1 cellular context compared by ENCODE assay signal in the genomic region with DNA sequence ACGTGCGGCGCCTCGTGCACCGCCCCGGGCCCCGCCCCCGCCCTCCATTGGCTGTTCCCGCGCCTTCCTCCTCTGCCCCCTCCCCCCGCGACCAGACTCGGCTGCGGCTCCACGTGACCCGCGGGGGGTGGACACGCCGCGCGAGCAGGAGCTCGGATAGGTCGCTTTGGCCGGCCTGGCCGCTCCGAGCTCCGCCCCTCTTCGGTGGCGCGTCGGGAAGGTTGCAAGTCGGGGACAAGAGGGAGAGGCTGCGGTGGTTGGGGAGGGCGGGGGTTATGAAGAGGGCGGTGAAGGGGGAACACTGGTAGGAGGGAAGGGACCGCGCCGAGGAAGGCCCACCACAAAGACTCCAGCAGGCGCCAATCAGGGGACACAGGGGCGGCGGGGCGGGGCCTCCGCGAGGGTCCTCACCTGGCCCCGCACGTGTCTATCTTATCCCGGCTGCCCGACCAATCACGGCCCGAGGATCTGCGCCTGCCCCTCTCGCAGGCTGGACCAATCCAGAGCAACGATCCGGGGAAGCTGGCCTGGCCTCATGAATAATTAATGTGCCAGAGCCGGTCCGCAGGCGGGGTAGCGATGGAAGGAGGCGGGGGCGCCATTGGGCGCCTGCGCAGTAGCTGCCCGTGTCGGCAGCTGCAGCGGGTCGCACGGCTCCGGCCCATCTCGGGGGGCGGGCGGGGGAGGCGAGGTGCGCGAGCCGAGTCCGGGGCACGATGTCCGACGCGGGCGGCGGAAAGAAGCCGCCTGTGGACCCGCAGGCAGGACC.
TF ChIP-seq lines count a peak whose summit lies in the region.

A gene with protein sequence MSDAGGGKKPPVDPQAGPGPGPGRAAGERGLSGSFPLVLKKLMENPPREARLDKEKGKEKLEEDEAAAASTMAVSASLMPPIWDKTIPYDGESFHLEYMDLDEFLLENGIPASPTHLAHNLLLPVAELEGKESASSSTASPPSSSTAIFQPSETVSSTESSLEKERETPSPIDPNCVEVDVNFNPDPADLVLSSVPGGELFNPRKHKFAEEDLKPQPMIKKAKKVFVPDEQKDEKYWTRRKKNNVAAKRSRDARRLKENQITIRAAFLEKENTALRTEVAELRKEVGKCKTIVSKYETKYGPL (plus strand): TSS at position 614 of the 769 bp plus-strand sequence. CDS start 103 bp downstream, at position 717.

TF ChIP-seq in HepG2, 621 proteins besides CTCF, POLR2A, EP300 and RAD21 (continued from another document and continues in another):
- TF ChIP-seq KLF6 (CRISPR knock-in tag; IDR thresholded peaks at IDR 0.05) (no peak; the same call in 1 of the 2 replicates), ZNF572 (CRISPR knock-in tag; IDR thresholded peaks at IDR 0.05) (no peak), KDM5B (CRISPR knock-in tag; IDR thresholded peaks at IDR 0.05; ENCODE audit: borderline replicate concordance) (0 out of 2 replicates have a peak, but pooled peaks have one; percentile 65), FOXC1 (CRISPR knock-in tag; IDR thresholded peaks at IDR 0.05; ENCODE audit: borderline replicate concordance) (peak; percentile 28; the same call in 1 of the 2 replicates), SP2 (CRISPR knock-in tag; IDR thresholded peaks at IDR 0.05) (peak; percentile 78), ZFP1 (CRISPR knock-in tag; IDR thresholded peaks at IDR 0.05) (no peak), NFKBIZ (CRISPR knock-in tag; IDR thresholded peaks at IDR 0.05) (0 out of 2 replicates have a peak, but pooled peaks have one; percentile 10), AGO1 (IDR thresholded peaks at IDR 0.05; ENCODE audit: low read depth, low read length, poor library complexity, severe bottlenecking) (no peak), ZNF749 (CRISPR knock-in tag; IDR thresholded peaks at IDR 0.05; ENCODE audit: borderline replicate concordance) (no peak; the same call in 1 of the 2 replicates), NCOA5 (CRISPR knock-in tag; IDR thresholded peaks at IDR 0.05) (no peak), RBFOX2 (IDR thresholded peaks at IDR 0.05; ENCODE audit: low read depth, low read length) (peak; percentile 76), ZNF44 (CRISPR knock-in tag; IDR thresholded peaks at IDR 0.05) (no peak), ZNF253 (CRISPR knock-in tag; IDR thresholded peaks at IDR 0.05; ENCODE audit: borderline replicate concordance) (no peak), ZSCAN21 (CRISPR knock-in tag; IDR thresholded peaks at IDR 0.05; ENCODE audit: borderline replicate concordance) (0 out of 2 replicates have a peak, but pooled peaks have one; percentile 39), ZFP82 (CRISPR knock-in tag; IDR thresholded peaks at IDR 0.05; ENCODE audit: borderline replicate concordance) (0 out of 2 replicates have a peak, but pooled peaks have one; percentile 15), NFYB (CRISPR knock-in tag; IDR thresholded peaks at IDR 0.05) (peak; percentile 75), HIVEP1 (CRISPR knock-in tag; IDR thresholded peaks at IDR 0.05) (no peak)
- TF ChIP-seq, protein P1, sequence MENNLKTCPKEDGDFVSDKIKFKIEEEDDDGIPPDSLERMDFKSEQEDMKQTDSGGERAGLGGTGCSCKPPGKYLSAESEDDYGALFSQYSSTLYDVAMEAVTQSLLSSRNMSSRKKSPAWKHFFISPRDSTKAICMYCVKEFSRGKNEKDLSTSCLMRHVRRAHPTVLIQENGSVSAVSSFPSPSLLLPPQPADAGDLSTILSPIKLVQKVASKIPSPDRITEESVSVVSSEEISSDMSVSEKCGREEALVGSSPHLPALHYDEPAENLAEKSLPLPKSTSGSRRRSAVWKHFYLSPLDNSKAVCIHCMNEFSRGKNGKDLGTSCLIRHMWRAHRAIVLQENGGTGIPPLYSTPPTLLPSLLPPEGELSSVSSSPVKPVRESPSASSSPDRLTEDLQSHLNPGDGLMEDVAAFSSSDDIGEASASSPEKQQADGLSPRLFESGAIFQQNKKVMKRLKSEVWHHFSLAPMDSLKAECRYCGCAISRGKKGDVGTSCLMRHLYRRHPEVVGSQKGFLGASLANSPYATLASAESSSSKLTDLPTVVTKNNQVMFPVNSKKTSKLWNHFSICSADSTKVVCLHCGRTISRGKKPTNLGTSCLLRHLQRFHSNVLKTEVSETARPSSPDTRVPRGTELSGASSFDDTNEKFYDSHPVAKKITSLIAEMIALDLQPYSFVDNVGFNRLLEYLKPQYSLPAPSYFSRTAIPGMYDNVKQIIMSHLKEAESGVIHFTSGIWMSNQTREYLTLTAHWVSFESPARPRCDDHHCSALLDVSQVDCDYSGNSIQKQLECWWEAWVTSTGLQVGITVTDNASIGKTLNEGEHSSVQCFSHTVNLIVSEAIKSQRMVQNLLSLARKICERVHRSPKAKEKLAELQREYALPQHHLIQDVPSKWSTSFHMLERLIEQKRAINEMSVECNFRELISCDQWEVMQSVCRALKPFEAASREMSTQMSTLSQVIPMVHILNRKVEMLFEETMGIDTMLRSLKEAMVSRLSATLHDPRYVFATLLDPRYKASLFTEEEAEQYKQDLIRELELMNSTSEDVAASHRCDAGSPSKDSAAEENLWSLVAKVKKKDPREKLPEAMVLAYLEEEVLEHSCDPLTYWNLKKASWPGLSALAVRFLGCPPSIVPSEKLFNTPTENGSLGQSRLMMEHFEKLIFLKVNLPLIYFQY (CRISPR knock-in tag; IDR thresholded peaks at IDR 0.05; ENCODE audit: borderline replicate concordance), result peak; percentile 38; the same call in 1 of the 2 replicates
- TF ChIP-seq, protein P2, sequence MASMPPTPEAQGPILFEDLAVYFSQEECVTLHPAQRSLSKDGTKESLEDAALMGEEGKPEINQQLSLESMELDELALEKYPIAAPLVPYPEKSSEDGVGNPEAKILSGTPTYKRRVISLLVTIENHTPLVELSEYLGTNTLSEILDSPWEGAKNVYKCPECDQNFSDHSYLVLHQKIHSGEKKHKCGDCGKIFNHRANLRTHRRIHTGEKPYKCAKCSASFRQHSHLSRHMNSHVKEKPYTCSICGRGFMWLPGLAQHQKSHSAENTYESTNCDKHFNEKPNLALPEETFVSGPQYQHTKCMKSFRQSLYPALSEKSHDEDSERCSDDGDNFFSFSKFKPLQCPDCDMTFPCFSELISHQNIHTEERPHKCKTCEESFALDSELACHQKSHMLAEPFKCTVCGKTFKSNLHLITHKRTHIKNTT (CRISPR knock-in tag; IDR thresholded peaks at IDR 0.05), result no peak
- TF ChIP-seq, protein P3, sequence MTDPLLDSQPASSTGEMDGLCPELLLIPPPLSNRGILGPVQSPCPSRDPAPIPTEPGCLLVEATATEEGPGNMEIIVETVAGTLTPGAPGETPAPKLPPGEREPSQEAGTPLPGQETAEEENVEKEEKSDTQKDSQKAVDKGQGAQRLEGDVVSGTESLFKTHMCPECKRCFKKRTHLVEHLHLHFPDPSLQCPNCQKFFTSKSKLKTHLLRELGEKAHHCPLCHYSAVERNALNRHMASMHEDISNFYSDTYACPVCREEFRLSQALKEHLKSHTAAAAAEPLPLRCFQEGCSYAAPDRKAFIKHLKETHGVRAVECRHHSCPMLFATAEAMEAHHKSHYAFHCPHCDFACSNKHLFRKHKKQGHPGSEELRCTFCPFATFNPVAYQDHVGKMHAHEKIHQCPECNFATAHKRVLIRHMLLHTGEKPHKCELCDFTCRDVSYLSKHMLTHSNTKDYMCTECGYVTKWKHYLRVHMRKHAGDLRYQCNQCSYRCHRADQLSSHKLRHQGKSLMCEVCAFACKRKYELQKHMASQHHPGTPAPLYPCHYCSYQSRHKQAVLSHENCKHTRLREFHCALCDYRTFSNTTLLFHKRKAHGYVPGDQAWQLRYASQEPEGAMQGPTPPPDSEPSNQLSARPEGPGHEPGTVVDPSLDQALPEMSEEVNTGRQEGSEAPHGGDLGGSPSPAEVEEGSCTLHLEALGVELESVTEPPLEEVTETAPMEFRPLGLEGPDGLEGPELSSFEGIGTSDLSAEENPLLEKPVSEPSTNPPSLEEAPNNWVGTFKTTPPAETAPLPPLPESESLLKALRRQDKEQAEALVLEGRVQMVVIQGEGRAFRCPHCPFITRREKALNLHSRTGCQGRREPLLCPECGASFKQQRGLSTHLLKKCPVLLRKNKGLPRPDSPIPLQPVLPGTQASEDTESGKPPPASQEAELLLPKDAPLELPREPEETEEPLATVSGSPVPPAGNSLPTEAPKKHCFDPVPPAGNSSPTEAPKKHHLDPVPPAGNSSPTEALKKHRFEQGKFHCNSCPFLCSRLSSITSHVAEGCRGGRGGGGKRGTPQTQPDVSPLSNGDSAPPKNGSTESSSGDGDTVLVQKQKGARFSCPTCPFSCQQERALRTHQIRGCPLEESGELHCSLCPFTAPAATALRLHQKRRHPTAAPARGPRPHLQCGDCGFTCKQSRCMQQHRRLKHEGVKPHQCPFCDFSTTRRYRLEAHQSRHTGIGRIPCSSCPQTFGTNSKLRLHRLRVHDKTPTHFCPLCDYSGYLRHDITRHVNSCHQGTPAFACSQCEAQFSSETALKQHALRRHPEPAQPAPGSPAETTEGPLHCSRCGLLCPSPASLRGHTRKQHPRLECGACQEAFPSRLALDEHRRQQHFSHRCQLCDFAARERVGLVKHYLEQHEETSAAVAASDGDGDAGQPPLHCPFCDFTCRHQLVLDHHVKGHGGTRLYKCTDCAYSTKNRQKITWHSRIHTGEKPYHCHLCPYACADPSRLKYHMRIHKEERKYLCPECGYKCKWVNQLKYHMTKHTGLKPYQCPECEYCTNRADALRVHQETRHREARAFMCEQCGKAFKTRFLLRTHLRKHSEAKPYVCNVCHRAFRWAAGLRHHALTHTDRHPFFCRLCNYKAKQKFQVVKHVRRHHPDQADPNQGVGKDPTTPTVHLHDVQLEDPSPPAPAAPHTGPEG (CRISPR knock-in tag; IDR thresholded peaks at IDR 0.05), result no peak
- TF ChIP-seq, protein P4, sequence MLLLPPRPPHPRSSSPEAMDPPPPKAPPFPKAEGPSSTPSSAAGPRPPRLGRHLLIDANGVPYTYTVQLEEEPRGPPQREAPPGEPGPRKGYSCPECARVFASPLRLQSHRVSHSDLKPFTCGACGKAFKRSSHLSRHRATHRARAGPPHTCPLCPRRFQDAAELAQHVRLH (CRISPR knock-in tag; IDR thresholded peaks at IDR 0.05; ENCODE audit: borderline replicate concordance, low read depth), result no peak
- TF ChIP-seq, protein P5, sequence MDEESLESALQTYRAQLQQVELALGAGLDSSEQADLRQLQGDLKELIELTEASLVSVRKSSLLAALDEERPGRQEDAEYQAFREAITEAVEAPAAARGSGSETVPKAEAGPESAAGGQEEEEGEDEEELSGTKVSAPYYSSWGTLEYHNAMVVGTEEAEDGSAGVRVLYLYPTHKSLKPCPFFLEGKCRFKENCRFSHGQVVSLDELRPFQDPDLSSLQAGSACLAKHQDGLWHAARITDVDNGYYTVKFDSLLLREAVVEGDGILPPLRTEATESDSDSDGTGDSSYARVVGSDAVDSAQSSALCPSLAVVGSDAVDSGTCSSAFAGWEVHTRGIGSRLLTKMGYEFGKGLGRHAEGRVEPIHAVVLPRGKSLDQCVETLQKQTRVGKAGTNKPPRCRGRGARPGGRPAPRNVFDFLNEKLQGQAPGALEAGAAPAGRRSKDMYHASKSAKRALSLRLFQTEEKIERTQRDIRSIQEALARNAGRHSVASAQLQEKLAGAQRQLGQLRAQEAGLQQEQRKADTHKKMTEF (CRISPR knock-in tag; IDR thresholded peaks at IDR 0.05), result peak; percentile 43; the same call in 1 of the 2 replicates
- TF ChIP-seq, protein P6, sequence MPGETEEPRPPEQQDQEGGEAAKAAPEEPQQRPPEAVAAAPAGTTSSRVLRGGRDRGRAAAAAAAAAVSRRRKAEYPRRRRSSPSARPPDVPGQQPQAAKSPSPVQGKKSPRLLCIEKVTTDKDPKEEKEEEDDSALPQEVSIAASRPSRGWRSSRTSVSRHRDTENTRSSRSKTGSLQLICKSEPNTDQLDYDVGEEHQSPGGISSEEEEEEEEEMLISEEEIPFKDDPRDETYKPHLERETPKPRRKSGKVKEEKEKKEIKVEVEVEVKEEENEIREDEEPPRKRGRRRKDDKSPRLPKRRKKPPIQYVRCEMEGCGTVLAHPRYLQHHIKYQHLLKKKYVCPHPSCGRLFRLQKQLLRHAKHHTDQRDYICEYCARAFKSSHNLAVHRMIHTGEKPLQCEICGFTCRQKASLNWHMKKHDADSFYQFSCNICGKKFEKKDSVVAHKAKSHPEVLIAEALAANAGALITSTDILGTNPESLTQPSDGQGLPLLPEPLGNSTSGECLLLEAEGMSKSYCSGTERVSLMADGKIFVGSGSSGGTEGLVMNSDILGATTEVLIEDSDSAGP (CRISPR knock-in tag; IDR thresholded peaks at IDR 0.05; ENCODE audit: borderline replicate concordance), result peak; percentile 8; the same call in 1 of the 2 replicates
- TF ChIP-seq, protein P7, sequence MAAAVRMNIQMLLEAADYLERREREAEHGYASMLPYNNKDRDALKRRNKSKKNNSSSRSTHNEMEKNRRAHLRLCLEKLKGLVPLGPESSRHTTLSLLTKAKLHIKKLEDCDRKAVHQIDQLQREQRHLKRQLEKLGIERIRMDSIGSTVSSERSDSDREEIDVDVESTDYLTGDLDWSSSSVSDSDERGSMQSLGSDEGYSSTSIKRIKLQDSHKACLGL (CRISPR knock-in tag; IDR thresholded peaks at IDR 0.05), result peak; percentile 55; the same call in 1 of the 2 replicates
- TF ChIP-seq, protein P8, sequence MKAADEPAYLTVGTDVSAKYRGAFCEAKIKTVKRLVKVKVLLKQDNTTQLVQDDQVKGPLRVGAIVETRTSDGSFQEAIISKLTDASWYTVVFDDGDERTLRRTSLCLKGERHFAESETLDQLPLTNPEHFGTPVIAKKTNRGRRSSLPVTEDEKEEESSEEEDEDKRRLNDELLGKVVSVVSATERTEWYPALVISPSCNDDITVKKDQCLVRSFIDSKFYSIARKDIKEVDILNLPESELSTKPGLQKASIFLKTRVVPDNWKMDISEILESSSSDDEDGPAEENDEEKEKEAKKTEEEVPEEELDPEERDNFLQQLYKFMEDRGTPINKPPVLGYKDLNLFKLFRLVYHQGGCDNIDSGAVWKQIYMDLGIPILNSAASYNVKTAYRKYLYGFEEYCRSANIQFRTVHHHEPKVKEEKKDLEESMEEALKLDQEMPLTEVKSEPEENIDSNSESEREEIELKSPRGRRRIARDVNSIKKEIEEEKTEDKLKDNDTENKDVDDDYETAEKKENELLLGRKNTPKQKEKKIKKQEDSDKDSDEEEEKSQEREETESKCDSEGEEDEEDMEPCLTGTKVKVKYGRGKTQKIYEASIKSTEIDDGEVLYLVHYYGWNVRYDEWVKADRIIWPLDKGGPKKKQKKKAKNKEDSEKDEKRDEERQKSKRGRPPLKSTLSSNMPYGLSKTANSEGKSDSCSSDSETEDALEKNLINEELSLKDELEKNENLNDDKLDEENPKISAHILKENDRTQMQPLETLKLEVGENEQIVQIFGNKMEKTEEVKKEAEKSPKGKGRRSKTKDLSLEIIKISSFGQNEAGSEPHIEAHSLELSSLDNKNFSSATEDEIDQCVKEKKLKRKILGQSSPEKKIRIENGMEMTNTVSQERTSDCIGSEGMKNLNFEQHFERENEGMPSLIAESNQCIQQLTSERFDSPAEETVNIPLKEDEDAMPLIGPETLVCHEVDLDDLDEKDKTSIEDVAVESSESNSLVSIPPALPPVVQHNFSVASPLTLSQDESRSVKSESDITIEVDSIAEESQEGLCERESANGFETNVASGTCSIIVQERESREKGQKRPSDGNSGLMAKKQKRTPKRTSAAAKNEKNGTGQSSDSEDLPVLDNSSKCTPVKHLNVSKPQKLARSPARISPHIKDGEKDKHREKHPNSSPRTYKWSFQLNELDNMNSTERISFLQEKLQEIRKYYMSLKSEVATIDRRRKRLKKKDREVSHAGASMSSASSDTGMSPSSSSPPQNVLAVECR (CRISPR knock-in tag; IDR thresholded peaks at IDR 0.05; ENCODE audit: borderline replicate concordance), result peak; percentile 88; the same call in 1 of the 2 replicates
